Comparison of ENCODE assay signal across 1 cellular context in the genomic region with DNA sequence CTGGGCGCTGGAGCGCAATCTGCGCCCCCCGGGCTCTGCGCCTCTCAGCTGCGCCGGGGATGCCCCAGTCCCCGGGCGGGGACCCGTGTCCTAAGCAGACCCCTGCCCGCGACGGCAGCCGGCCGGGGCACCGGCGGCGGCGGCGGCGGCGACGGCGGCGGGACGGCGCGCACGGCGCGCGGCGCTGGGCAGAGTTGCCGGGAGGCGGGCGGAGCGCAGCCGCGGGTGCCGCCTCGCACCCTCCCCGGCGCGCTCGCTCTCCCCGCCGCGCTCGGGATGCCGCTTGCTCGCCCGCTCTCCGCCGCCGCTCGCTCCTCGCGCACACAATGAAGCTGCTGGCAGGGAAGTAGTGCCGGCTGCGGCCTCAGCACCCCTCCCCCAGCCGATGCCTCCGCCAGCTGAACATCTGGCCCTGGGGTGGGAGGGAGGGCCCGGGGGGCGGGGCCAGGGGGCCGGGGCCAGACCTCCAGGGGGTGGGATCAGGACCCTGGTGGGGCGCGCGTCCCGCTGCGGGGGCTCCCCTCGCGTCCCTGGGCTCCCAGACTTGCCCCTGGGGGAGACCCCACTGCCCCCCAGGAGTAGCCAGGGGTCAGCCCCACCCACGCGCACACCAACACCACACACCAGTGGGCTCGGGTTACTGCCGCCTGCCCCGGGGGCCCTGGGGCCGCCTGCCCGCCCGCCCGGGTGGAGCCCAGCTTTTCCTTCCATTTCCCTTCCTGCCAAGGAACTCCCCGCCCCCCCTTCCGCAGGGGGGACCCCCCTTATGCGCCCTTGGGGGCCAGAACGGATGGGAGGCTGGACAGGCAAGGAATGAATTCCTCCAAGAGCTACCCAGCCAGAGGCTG.
TF ChIP-seq lines count a peak whose summit lies in the region.

TSS of gene RCOR2 (minus strand) at position 328 of the 848 bp plus-strand sequence. CDS start 708 bp downstream, outside the sequence.

TF ChIP-seq in HepG2, 621 proteins besides CTCF, POLR2A, EP300 and RAD21 (continued from another document and continues in another):
- TF ChIP-seq, protein P1, sequence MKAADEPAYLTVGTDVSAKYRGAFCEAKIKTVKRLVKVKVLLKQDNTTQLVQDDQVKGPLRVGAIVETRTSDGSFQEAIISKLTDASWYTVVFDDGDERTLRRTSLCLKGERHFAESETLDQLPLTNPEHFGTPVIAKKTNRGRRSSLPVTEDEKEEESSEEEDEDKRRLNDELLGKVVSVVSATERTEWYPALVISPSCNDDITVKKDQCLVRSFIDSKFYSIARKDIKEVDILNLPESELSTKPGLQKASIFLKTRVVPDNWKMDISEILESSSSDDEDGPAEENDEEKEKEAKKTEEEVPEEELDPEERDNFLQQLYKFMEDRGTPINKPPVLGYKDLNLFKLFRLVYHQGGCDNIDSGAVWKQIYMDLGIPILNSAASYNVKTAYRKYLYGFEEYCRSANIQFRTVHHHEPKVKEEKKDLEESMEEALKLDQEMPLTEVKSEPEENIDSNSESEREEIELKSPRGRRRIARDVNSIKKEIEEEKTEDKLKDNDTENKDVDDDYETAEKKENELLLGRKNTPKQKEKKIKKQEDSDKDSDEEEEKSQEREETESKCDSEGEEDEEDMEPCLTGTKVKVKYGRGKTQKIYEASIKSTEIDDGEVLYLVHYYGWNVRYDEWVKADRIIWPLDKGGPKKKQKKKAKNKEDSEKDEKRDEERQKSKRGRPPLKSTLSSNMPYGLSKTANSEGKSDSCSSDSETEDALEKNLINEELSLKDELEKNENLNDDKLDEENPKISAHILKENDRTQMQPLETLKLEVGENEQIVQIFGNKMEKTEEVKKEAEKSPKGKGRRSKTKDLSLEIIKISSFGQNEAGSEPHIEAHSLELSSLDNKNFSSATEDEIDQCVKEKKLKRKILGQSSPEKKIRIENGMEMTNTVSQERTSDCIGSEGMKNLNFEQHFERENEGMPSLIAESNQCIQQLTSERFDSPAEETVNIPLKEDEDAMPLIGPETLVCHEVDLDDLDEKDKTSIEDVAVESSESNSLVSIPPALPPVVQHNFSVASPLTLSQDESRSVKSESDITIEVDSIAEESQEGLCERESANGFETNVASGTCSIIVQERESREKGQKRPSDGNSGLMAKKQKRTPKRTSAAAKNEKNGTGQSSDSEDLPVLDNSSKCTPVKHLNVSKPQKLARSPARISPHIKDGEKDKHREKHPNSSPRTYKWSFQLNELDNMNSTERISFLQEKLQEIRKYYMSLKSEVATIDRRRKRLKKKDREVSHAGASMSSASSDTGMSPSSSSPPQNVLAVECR (CRISPR knock-in tag; IDR thresholded peaks at IDR 0.05; ENCODE audit: borderline replicate concordance) = peak; percentile 40; the same call in 1 of the 2 replicates
- no peak for TF ChIP-seq ZFP62 (CRISPR knock-in tag; IDR thresholded peaks at IDR 0.05)
- TF ChIP-seq HDAC1 (CRISPR knock-in tag; IDR thresholded peaks at IDR 0.05) = peak; percentile 53; the same call in 1 of the 2 replicates
- no peak for TF ChIP-seq SOX13 (IDR thresholded peaks at IDR 0.05)
- TF ChIP-seq SOX13 (CRISPR knock-in tag; conservative IDR thresholded peaks at IDR 0.05 in 1 of 2, IDR thresholded peaks at IDR 0.05 in 1 of 2) = peak in 1 of 2 experiments; percentile 25; a peak in 1 of 4 replicates
- TF ChIP-seq ZNF777 (CRISPR knock-in tag; IDR thresholded peaks at IDR 0.05) = peak; percentile 89
- TF ChIP-seq NR3C1 (CRISPR knock-in tag; IDR thresholded peaks at IDR 0.05) = no peak
- no peak for TF ChIP-seq ZNF251 (CRISPR knock-in tag; IDR thresholded peaks at IDR 0.05)
- TF ChIP-seq ZNF639 (CRISPR knock-in tag; conservative IDR thresholded peaks at IDR 0.05) = 0 out of 2 replicates have a peak, but pooled peaks have one; percentile 37
- TF ChIP-seq ZNF816 (CRISPR knock-in tag; IDR thresholded peaks at IDR 0.05; ENCODE audit: borderline replicate concordance) = 0 out of 2 replicates have a peak, but pooled peaks have one; percentile 29
- TF ChIP-seq SMC3 (IDR thresholded peaks at IDR 0.05; ENCODE audit: low read length) = no peak
- TF ChIP-seq UBTF (CRISPR knock-in tag; IDR thresholded peaks at IDR 0.05) = peak; percentile 68; the same call in 1 of the 2 replicates
- 0 out of 2 replicates have a peak, but pooled peaks have one; percentile 55 for TF ChIP-seq MXD1 (CRISPR knock-in tag; IDR thresholded peaks at IDR 0.05)
- TF ChIP-seq YEATS2 (CRISPR knock-in tag; IDR thresholded peaks at IDR 0.05; ENCODE audit: borderline replicate concordance) = 0 out of 2 replicates have a peak, but pooled peaks have one; percentile 28
- TF ChIP-seq SRSF1 (optimal IDR thresholded peaks at IDR 0.05; ENCODE audit: low read depth, low read length) = peak; percentile 53
- peak in 1 of 2 experiments; percentile 59; a peak in 1 of 4 replicates for TF ChIP-seq HMGXB4 (CRISPR knock-in tag; IDR thresholded peaks at IDR 0.05; ENCODE audit: borderline replicate concordance in 1 of 2, low read depth in 1 of 2)
- no peak; the same call in 1 of the 2 replicates for TF ChIP-seq THAP11 (CRISPR knock-in tag; IDR thresholded peaks at IDR 0.05)
- TF ChIP-seq, protein P2, sequence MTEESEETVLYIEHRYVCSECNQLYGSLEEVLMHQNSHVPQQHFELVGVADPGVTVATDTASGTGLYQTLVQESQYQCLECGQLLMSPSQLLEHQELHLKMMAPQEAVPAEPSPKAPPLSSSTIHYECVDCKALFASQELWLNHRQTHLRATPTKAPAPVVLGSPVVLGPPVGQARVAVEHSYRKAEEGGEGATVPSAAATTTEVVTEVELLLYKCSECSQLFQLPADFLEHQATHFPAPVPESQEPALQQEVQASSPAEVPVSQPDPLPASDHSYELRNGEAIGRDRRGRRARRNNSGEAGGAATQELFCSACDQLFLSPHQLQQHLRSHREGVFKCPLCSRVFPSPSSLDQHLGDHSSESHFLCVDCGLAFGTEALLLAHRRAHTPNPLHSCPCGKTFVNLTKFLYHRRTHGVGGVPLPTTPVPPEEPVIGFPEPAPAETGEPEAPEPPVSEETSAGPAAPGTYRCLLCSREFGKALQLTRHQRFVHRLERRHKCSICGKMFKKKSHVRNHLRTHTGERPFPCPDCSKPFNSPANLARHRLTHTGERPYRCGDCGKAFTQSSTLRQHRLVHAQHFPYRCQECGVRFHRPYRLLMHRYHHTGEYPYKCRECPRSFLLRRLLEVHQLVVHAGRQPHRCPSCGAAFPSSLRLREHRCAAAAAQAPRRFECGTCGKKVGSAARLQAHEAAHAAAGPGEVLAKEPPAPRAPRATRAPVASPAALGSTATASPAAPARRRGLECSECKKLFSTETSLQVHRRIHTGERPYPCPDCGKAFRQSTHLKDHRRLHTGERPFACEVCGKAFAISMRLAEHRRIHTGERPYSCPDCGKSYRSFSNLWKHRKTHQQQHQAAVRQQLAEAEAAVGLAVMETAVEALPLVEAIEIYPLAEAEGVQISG (CRISPR knock-in tag; IDR thresholded peaks at IDR 0.05) = peak; percentile 65
- peak; percentile 57 for TF ChIP-seq YY1 (IDR thresholded peaks at IDR 0.05; ENCODE audit: insufficient read depth, insufficient replicate concordance, low read depth, low read length)
- TF ChIP-seq ZNF687 (CRISPR knock-in tag; IDR thresholded peaks at IDR 0.05) = peak; percentile 25; the same call in 1 of the 2 replicates
- peak; percentile 36; the same call in 1 of the 2 replicates for TF ChIP-seq FOXA3 (CRISPR knock-in tag; IDR thresholded peaks at IDR 0.05)
- no peak for TF ChIP-seq ZSCAN9 (CRISPR knock-in tag; IDR thresholded peaks at IDR 0.05; ENCODE audit: borderline replicate concordance)
- no peak for TF ChIP-seq ZSCAN25 (CRISPR knock-in tag; IDR thresholded peaks at IDR 0.05)
- peak; percentile 50; the same call in 1 of the 2 replicates for TF ChIP-seq ELF3 (CRISPR knock-in tag; IDR thresholded peaks at IDR 0.05)
- TF ChIP-seq ZFP36L2 (CRISPR knock-in tag; IDR thresholded peaks at IDR 0.05) = no peak
- peak; percentile 25; the same call in 1 of the 2 replicates for TF ChIP-seq BCL6 (CRISPR knock-in tag; IDR thresholded peaks at IDR 0.05)
- TF ChIP-seq, protein P3, sequence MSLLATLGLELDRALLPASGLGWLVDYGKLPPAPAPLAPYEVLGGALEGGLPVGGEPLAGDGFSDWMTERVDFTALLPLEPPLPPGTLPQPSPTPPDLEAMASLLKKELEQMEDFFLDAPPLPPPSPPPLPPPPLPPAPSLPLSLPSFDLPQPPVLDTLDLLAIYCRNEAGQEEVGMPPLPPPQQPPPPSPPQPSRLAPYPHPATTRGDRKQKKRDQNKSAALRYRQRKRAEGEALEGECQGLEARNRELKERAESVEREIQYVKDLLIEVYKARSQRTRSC (CRISPR knock-in tag; IDR thresholded peaks at IDR 0.05; ENCODE audit: low read depth) = no peak
- no peak for TF ChIP-seq RFXAP (CRISPR knock-in tag; IDR thresholded peaks at IDR 0.05; ENCODE audit: borderline replicate concordance)
- TF ChIP-seq ZNF652 (CRISPR knock-in tag; IDR thresholded peaks at IDR 0.05; ENCODE audit: borderline replicate concordance, low read depth) = 0 out of 2 replicates have a peak, but pooled peaks have one; percentile 20
- TF ChIP-seq HMG20B (CRISPR knock-in tag; conservative IDR thresholded peaks at IDR 0.05) = no peak
- no peak for TF ChIP-seq KDM5A (IDR thresholded peaks at IDR 0.05; ENCODE audit: borderline replicate concordance, low read length)
